ENCODE assay signal across 8 cellular contexts in the genomic region with DNA sequence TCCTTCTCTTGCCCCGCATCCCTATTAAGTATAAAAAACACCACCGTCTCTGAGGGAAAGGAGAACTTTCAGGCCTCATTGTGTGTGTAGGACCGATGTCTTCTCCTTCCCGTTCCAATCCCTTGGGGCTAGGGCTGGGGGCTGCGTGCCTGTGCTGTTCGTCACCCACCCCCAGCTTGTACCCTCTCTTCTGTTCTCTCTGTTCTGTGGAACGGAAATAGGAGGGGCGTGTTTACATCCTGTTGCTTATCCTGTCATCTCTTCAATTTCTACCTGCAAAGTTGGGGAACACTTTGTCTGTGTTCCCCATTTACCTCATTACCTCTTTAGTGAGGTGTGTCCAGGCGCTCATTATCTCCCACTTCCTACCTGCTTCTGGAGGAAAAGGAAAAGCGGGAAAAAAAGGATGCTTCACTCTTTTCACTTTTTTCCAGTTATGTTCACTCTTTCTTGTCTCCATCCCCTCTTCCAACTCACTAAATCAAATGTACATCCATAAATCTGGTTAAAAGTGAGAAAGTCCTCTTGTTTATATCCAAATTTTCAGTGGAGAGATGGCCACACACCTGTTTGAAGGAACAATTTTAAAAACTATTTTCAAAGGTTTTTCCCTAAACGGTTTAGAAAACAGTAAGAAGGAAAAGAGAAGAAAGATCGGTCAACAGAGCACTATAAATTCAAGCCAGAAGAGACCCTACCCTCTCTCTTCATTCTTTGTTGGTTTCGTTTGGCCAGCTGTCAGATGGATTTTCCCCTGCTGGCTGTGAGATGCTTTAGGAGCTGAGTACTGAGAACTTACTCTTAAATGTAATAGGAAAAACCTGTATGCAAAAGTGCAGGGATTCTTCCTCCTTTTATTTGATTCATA. TPM values are rescaled to one million over a fixed set of nuclear protein-coding genes. Genes with fewer than 3 reads are reported as not detected.
A peak's percentile ranks its signal among the peaks of the same experiment; 100 is the strongest.
DNase-seq lines count a peak whose midpoint lies in the region; ATAC-seq and FAIRE-seq lines count a peak whose summit lies in the region.

No MANE protein-coding gene starts in this region.

- H3K27me3 ChIP-seq in SJCRH30 (no peaks in the 10 kb centered on the region), iPS-20b (ENCODE audit: insufficient read depth, low read length) (peaks cover 11% of the 10 kb centered on the region)

- H3K36me3 ChIP-seq in SJCRH30 (peaks cover 31% of the 10 kb centered on the region), iPS-20b (ENCODE audit: insufficient read depth, low read depth, low read length) (peaks cover 28% of the 10 kb centered on the region)

- H3K4me1 ChIP-seq in SJCRH30 (peaks cover 29% of the 10 kb centered on the region), iPS-20b (ENCODE audit: insufficient read depth, low read length) (peaks cover 8% of the 10 kb centered on the region; the same call in 1 of the 2 replicates)

- WGBS in adipose tissue, 3 donors: 6 to 17% (median 6%) methylated on average over 13 of the region's 13 CpGs

- H3K4me3 ChIP-seq in SJCRH30 (peak overlapping the region; percentile 72), iPS-20b (ENCODE audit: low read length) (peak overlapping the region; percentile 98)

- H3K9me3 ChIP-seq in SJCRH30 (replicated peaks) (no peaks in the 10 kb centered on the region), iPS-20b (ENCODE audit: insufficient read depth, low read depth, low read length) (no peaks in the 10 kb centered on the region)

- no peak for FAIRE-seq in RCC 7860 (lab: Jason Lieb, UNC)

- DNase-seq in SJCRH30 (peak; percentile 51 to 62), RCC 7860 (ENCODE audit: low spot score) (no peak), D341Med (ENCODE audit: low spot score) (no peak)
- DNase-seq in stimulated activated CD4-positive, alpha-beta T cell treated with anti-CD3 and anti-CD28 coated beads, Interleukin-1b, Interleukin-23, amount 100 ng/mL, for 48 hours: peak; percentile 56

- peak; percentile 61 for ATAC-seq in GM18511 (IDR thresholded peaks at IDR 0.05; ENCODE audit: unreplicated experiment)
- ATAC-seq in HG03039 (IDR thresholded peaks at IDR 0.05; ENCODE audit: unreplicated experiment): peak; percentile 29

- H3K27ac ChIP-seq in SJCRH30: peak overlapping the region; percentile 80
- H3K27ac ChIP-seq in adipose tissue (ENCODE audit: low read depth, low read length): peak overlapping the region; percentile 75
- no peak overlapping the region for H3K27ac ChIP-seq in iPS-20b (ENCODE audit: low read length)

- peak overlapping the region; percentile 95; the same call in 1 of the 2 replicates for H3K9ac ChIP-seq in iPS-20b (ENCODE audit: low read depth, low read length)

RNA-seq across cellular contexts. Expression of gene TXNIP, which starts 1.0 kb away (rescaled TPM):
- total RNA-seq in SJCRH30 (2014; rRNA removed; shearing (Covaris generic)): 161 and 177 TPM in 2 replicates
- 1,000 to 10,000 TPM in 1 of 3 donors, 100 to 1,000 TPM in 2; 378 to 1,060 (median 834) TPM for polyA plus RNA-seq in adipose tissue

RNA-seq across cellular contexts. Expression of gene HJV, which starts 24.1 kb away (rescaled TPM):
- 0.10 TPM in 2 replicates for total RNA-seq in SJCRH30 (2014; rRNA removed; shearing (Covaris generic))
- polyA plus RNA-seq in adipose tissue: not detected

RNA-seq across cellular contexts. Expression of gene POLR3GL, which starts 32.9 kb away (rescaled TPM):
- total RNA-seq in SJCRH30 (2014; rRNA removed; shearing (Covaris generic)): 16.7 and 18.4 TPM in 2 replicates
- 10 to 100 TPM; 15.2 to 78.7 (median 46.4) TPM for polyA plus RNA-seq in adipose tissue

RNA-seq across cellular contexts. Expression of gene ANKRD34A, which starts 33.0 kb away (rescaled TPM):
- 0.69 and 0.84 TPM in 2 replicates for total RNA-seq in SJCRH30 (2014; rRNA removed; shearing (Covaris generic))
- under 1 TPM in 2 of 3 donors, not detected in 1; 0.21 to 0.51 TPM for polyA plus RNA-seq in adipose tissue

RNA-seq across cellular contexts. Expression of gene LIX1L, which starts 39.6 kb away (rescaled TPM):
- 33.4 and 35.6 TPM in 2 replicates for total RNA-seq in SJCRH30 (2014; rRNA removed; shearing (Covaris generic))
- 10 to 100 TPM in 2 of 3 donors, 1 to 10 TPM in 1; 2.6 to 21.6 (median 12.3) TPM for polyA plus RNA-seq in adipose tissue

Comparison
In these comparisons a context has a peak if more than half of its experiments do, and no peak if none do; other contexts are left out.
1. DNase-seq: peak in SJCRH30 (2 of 2) and stimulated activated CD4-positive, alpha-beta T cell treated with anti-CD3 and anti-CD28 coated beads, Interleukin-1b, Interleukin-23, amount 100 ng/mL, for 48 hours (single experiment); none in RCC 7860 (single experiment) and D341Med (single experiment).